ENCODE assay signal across 8 cellular contexts in genomic region chr6:31660224-31660997, GRCh38. TPM values are rescaled to one million over a fixed set of nuclear protein-coding genes. Genes with fewer than 3 reads are reported as not detected.
DNase-seq lines count a peak whose midpoint lies in the region; ATAC-seq and TF ChIP-seq lines count a peak whose summit lies in the region.

C6orf47 (minus strand) TSS chr6:31660778; CDS start chr6:31659947, 831 bp downstream.

- peak within 1 kb of the TSS; percentile 87 for H3K4me2 ChIP-seq in IMR-90 (ENCODE audit: low read depth, low read length)

- no peak within 1 kb of the TSS for H2BK15ac ChIP-seq in IMR-90 (ENCODE audit: low read depth, low read length)

- H3K9ac ChIP-seq in IMR-90 (ENCODE audit: low read depth, low read length) (peak within 1 kb of the TSS; percentile 98), mucosa of rectum (ENCODE audit: low read depth in 1 of 2, low read length in 2 of 2) (peak within 1 kb of the TSS; percentile 80 to 96)

- peak within 1 kb of the TSS; percentile 89 for H2AFZ ChIP-seq in IMR-90 (replicated peaks; ENCODE audit: low read length, poor library complexity)

- H4K8ac ChIP-seq in IMR-90 (ENCODE audit: low read depth in 2 of 2, low read length in 2 of 2) = peak within 1 kb of the TSS; percentile 82 to 95

- H2BK120ac ChIP-seq in IMR-90 (ENCODE audit: low read depth, low read length) = peak within 1 kb of the TSS; percentile 18; the same call in 1 of the 2 replicates

- intact Hi-C loops in IMR-90 (cut with micrococcal nuclease) = loop anchor here (5.0 kb wide), 1 partner anchor 172 kb away; no protein-coding TSS in a partner anchor

- H4K5ac ChIP-seq in IMR-90 (ENCODE audit: low read depth, low read length) = peak within 1 kb of the TSS; percentile 57

- TF ChIP-seq POLR2A in IMR-90 (IDR thresholded peaks at IDR 0.05; ENCODE audit: low read depth, low read length) (peak; percentile 76), erythroblast (IDR thresholded peaks at IDR 0.05; ENCODE audit: low read length) (peak; percentile 86)

- TF ChIP-seq CTCF in AG04450 (IDR thresholded peaks at IDR 0.05; ENCODE audit: low read depth, low read length) = no peak
- TF ChIP-seq CTCF in IMR-90 (conservative IDR thresholded peaks at IDR 0.05; ENCODE audit: low read depth, low read length) = no peak

- peak within 1 kb of the TSS; percentile 94 for H3K4me3 ChIP-seq in AG04450 (ENCODE audit: low read depth, low read length)
- H3K4me3 ChIP-seq in IMR-90 (ENCODE audit: insufficient read depth, low read depth, low read length) = peak within 1 kb of the TSS; percentile 92
- peak within 1 kb of the TSS; percentile 97 to 98 for H3K4me3 ChIP-seq in mucosa of rectum (ENCODE audit: low read length in 2 of 2)

- H3K18ac ChIP-seq in IMR-90 (ENCODE audit: low read depth, low read length) = peak within 1 kb of the TSS; percentile 47

- in situ Hi-C loops in IMR-90 (cut with MboI; ENCODE audit: low sequenced_read_pairs) = no loop called here

- WGBS in IMR-90 (ENCODE audit: extremely low coverage in 2 of 2, insufficient read length in 1 of 2), 2 experiments = 1% methylated on average over 35 of the region's 51 CpGs; no CpG with 5 or more reads in 1 of the 2 experiments

- dilution Hi-C loops in IMR-90 (cut with HindIII; ENCODE audit: low sequenced_read_pairs, unreplicated experiment) = no loop called here

- H3K79me1 ChIP-seq in IMR-90 (ENCODE audit: low read depth in 1 of 2, low read length in 2 of 2) = peaks cover 26 to 84% of the 10 kb centered on the region in 2 experiments; a peak in 3 of 4 replicates

- CTCF ChIA-PET in AG04450 (lab: Charles Lee) = interaction anchor here (0.6 kb wide), 1 partner anchor 119 kb away, joined by 6 read pairs; no protein-coding TSS in a partner anchor
- CTCF ChIA-PET in IMR-90 (lab: Yijun Ruan, JAX) = no interaction called here

- DNase-seq in AG04450 (ENCODE audit: low read depth, low spot score) = no peak
- DNase-seq in IMR-90 = peak; percentile 75
- peak; percentile 57 for DNase-seq in OCI-M2 (lab: John Stamatoyannopoulos, UW; ENCODE audit: unreplicated experiment)
- DNase-seq in activated T-cell treated with anti-CD3 and anti-CD28 coated beads, Interleukin-2, amount 50 U/mL, for 1 hour = peak; percentile 79
- peak; percentile 88 to 91 for DNase-seq in erythroblast (lab: John Stamatoyannopoulos, UW)
- peak; percentile 41 for DNase-seq in stimulated activated CD8-positive, alpha-beta memory T cell treated with anti-CD3 and anti-CD28 coated beads, Interleukin-7, amount 100 ng/mL, for 24 hours (ENCODE audit: low read depth)

- peaks cover 15% of the 10 kb centered on the region for H3K36me3 ChIP-seq in IMR-90 (ENCODE audit: control insufficient read depth, insufficient read depth, low read length)
- peaks cover 3 to 41% of the 10 kb centered on the region in 2 donors for H3K36me3 ChIP-seq in mucosa of rectum (ENCODE audit: control insufficient read depth in 2 of 2, insufficient read depth in 2 of 2, low read length in 2 of 2)

- H3K27ac ChIP-seq in AG04450 (ENCODE audit: low read depth, low read length) (peak within 1 kb of the TSS; percentile 78), IMR-90 (ENCODE audit: insufficient read depth, low read length) (peak within 1 kb of the TSS; percentile 93), mucosa of rectum (ENCODE audit: low read depth in 2 of 2, low read length in 2 of 2) (peak within 1 kb of the TSS; percentile 81 to 92)

- H3K9me3 ChIP-seq in AG04450 (ENCODE audit: control insufficient read depth, insufficient read depth, low read length) (no peaks in the 10 kb centered on the region; the same call in 1 of the 2 replicates), IMR-90 (ENCODE audit: control insufficient read depth, insufficient read depth, low read length) (no peaks in the 10 kb centered on the region), mucosa of rectum (ENCODE audit: control insufficient read depth in 2 of 2, low read length in 2 of 2) (no peaks in the 10 kb centered on the region)

- POLR2A ChIA-PET in AG04450 (lab: Yijun Ruan, JAX) = interaction anchor here (0.8 to 1.3 kb wide), 5 partner anchors 8 to 167 kb away, joined by 3 to 20 read pairs (median 7); partner anchors contain the start of genes BAG6, HSPA1A, HSPA1B and HSPA1L
- POLR2A ChIA-PET in IMR-90 (lab: Charles Lee; ENCODE audit: unreplicated experiment) = interaction anchor here (0.5 to 1.2 kb wide), 8 partner anchors 9 to 1758 kb away, joined by 3 to 11 read pairs (median 3); partner anchors contain the start of genes ABHD16A and BAG6

- TSS peak; percentile 43 for BruUV-seq in IMR-90 (replicated peaks; lab: Mats Ljungman, UMichigan)

- no peaks in the 10 kb centered on the region for H3K27me3 ChIP-seq in AG04450 (ENCODE audit: control insufficient read depth, insufficient read depth, low read length)
- no peaks in the 10 kb centered on the region for H3K27me3 ChIP-seq in IMR-90 (ENCODE audit: control insufficient read depth, insufficient read depth, low read length)
- H3K27me3 ChIP-seq in mucosa of rectum (ENCODE audit: control insufficient read depth in 2 of 2, insufficient read depth in 2 of 2, low read length in 2 of 2) = no peaks in the 10 kb centered on the region

- H2BK20ac ChIP-seq in IMR-90 (ENCODE audit: low read depth, low read length) = no peak within 1 kb of the TSS

- H3K4me1 ChIP-seq in IMR-90 (ENCODE audit: control insufficient read depth, insufficient read depth, low read length) (peaks cover 21% of the 10 kb centered on the region), mucosa of rectum (ENCODE audit: control insufficient read depth in 2 of 2, insufficient read depth in 2 of 2, low read length in 2 of 2) (peaks cover 38 to 44% of the 10 kb centered on the region in 2 donors)

- ATAC-seq in GM19025 (IDR thresholded peaks at IDR 0.05; ENCODE audit: low read depth, unreplicated experiment) (peak; percentile 60), IMR-90 (ENCODE audit: low read depth) (peak; percentile 82)

- H2AK5ac ChIP-seq in IMR-90 (ENCODE audit: low read depth, low read length) = peak within 1 kb of the TSS; percentile 89

- peak within 1 kb of the TSS; percentile 88 for H3K4ac ChIP-seq in IMR-90 (ENCODE audit: low read depth, low read length)

- peak within 1 kb of the TSS; percentile 90 for H3K56ac ChIP-seq in IMR-90 (ENCODE audit: extremely low read depth, insufficient read depth, low read length)

- peak within 1 kb of the TSS; percentile 90 for H2AK9ac ChIP-seq in IMR-90 (replicated peaks; ENCODE audit: low read depth, low read length, poor library complexity)

- H4K20me1 ChIP-seq in IMR-90 (ENCODE audit: insufficient read depth, low read length) = peaks cover 17% of the 10 kb centered on the region

- H3K23ac ChIP-seq in IMR-90 (ENCODE audit: low read depth, low read length) = peak within 1 kb of the TSS; percentile 57

- peak within 1 kb of the TSS; percentile 78 for H2BK5ac ChIP-seq in IMR-90 (ENCODE audit: low read depth, low read length, poor library complexity, severe bottlenecking)

- peak within 1 kb of the TSS; percentile 86 for H4K91ac ChIP-seq in IMR-90 (ENCODE audit: insufficient read depth, low read depth, low read length)

- no peak for TF ChIP-seq RAD21 in IMR-90 (IDR thresholded peaks at IDR 0.05; ENCODE audit: low read length)

- peaks cover 17% of the 10 kb centered on the region; the same call in 1 of the 2 replicates for H3K9me1 ChIP-seq in IMR-90 (ENCODE audit: insufficient read depth, low read length)

- peak within 1 kb of the TSS; percentile 95 for H3K14ac ChIP-seq in IMR-90 (replicated peaks; ENCODE audit: low read depth, low read length)

TF ChIP-seq in IMR-90, 13 proteins besides CTCF, POLR2A, EP300 and RAD21:
- no peak for TF ChIP-seq SMC3 (IDR thresholded peaks at IDR 0.05; ENCODE audit: low read depth, low read length)
- TF ChIP-seq MXI1 (IDR thresholded peaks at IDR 0.05; ENCODE audit: borderline replicate concordance, low read depth, low read length) = peak; percentile 24; the same call in 1 of the 2 replicates
TF ChIP-seq in IMR-90: peak in this region for 1.

RNA-seq across cellular contexts. Expression of gene C6orf47, which starts in this region (rescaled TPM):
- polyA plus RNA-seq in AG04450 (2011; rRNA removed) (10.2 and 11.6 TPM in 2 replicates), IMR-90 (2012; rRNA removed) (8.9 and 9.0 TPM in 2 replicates)
- 9.3 and 11.6 TPM in 2 replicates for polyA minus RNA-seq in AG04450 (2011; rRNA and poly(A)+ RNA removed)
- total RNA-seq in IMR-90 (2012; rRNA removed) = 13.1 and 14.2 TPM in 2 replicates
- 10.0 and 11.7 TPM in 2 replicates for polyA plus RNA-seq in IMR-90 (2012; cell fraction: cytosol; rRNA removed)
- 4.0 and 4.1 TPM in 2 replicates for polyA plus RNA-seq in IMR-90 (2012; cell fraction: nucleus; rRNA removed; ENCODE audit: low replicate concordance)
